In genomic region chr18:5424903-5425302, GRCh38 we compare ENCODE assay signal across 9 cellular contexts.
DNase-seq lines count a peak whose midpoint lies in the region; ATAC-seq and TF ChIP-seq lines count a peak whose summit lies in the region.
"Had no signal": no experiment of that assay in that cellular context is flagged by ENCODE, and none has a peak within 500 bp of the region (broad histone marks: within the 10 kb centered on the region; RNA-seq: fewer than 3 reads in every experiment).

No MANE protein-coding gene starts in this region.

- H3K27me3 ChIP-seq in SK-N-SH (ENCODE audit: insufficient read depth): no peaks in the 10 kb centered on the region; the same call in 1 of the 2 replicates

- no peak overlapping the region for H3K4me3 Mint-ChIP-seq in activated CD4-positive, alpha-beta T cell treated with anti-CD3 and anti-CD28 coated beads, Interleukin-2, amount 10 ng/mL, durations not matched to agents 24 days and 14 days
- H3K4me3 Mint-ChIP-seq: activated T-cell treated with anti-CD3 and anti-CD28 coated beads, Interleukin-2, amount 50 U/mL, for 72 hours had no signal

- H3K4me2 ChIP-seq in SK-N-SH: no peak overlapping the region

- no peaks in the 10 kb centered on the region for H3K4me1 ChIP-seq in SK-N-SH (ENCODE audit: control insufficient read depth in 1 of 2, insufficient read depth in 2 of 2, low read depth in 1 of 2, low read length in 1 of 2)

- H3K27ac ChIP-seq in SK-N-SH (ENCODE audit: low read depth in 2 of 2, low read length in 1 of 2): no peak overlapping the region

- no peak overlapping the region; a peak in 1 of 4 replicates for H3K4me3 ChIP-seq in SK-N-SH (ENCODE audit: low read depth in 2 of 2, low read length in 1 of 2)

- H3K36me3 ChIP-seq in SK-N-SH (replicated peaks in 1 of 2; ENCODE audit: control insufficient read depth in 1 of 2, insufficient read depth in 2 of 2, low read length in 1 of 2): no peaks in the 10 kb centered on the region

- H3K4me1 Mint-ChIP-seq in activated CD4-positive, alpha-beta T cell treated with anti-CD3 and anti-CD28 coated beads, Interleukin-2, amount 10 ng/mL, durations not matched to agents 24 days and 14 days: no peaks in the 10 kb centered on the region

- peak; percentile 63 for TF ChIP-seq CTCF in SK-N-SH (IDR thresholded peaks at IDR 0.05)

- ATAC-seq in HG03565 (IDR thresholded peaks at IDR 0.05; ENCODE audit: unreplicated experiment): peak; percentile 48
- no peak for ATAC-seq in GM18870 (IDR thresholded peaks at IDR 0.05; ENCODE audit: unreplicated experiment)
- no peak for ATAC-seq in GM19397 (IDR thresholded peaks at IDR 0.05; ENCODE audit: unreplicated experiment)
- ATAC-seq: activated T-cell treated with anti-CD3 and anti-CD28 coated beads, Interleukin-2, amount 50 U/mL, for 72 hours had no signal

- no peak overlapping the region for H2AFZ ChIP-seq in SK-N-SH (ENCODE audit: low read depth)

- POLR2A ChIA-PET in SK-N-SH (lab: Yijun Ruan, JAX): no interaction called here

- TF ChIP-seq EP300 in SK-N-SH (IDR thresholded peaks at IDR 0.05; ENCODE audit: borderline replicate concordance in 1 of 2, low read depth in 1 of 2, low read length in 1 of 2): no peak

- H3K9me2 ChIP-seq in SK-N-SH: no peaks in the 10 kb centered on the region

- no peaks in the 10 kb centered on the region for H3K9me3 ChIP-seq in SK-N-SH

- H3K9ac ChIP-seq in SK-N-SH: no peak overlapping the region

- H4K20me1 ChIP-seq in SK-N-SH (ENCODE audit: insufficient read depth): no peaks in the 10 kb centered on the region

- H3K27me3 Mint-ChIP-seq in activated CD4-positive, alpha-beta T cell treated with anti-CD3 and anti-CD28 coated beads, Interleukin-2, amount 10 ng/mL, durations not matched to agents 24 days and 14 days: peaks cover 3% of the 10 kb centered on the region

- no peak overlapping the region for H3K27ac Mint-ChIP-seq in activated CD4-positive, alpha-beta T cell treated with anti-CD3 and anti-CD28 coated beads, Interleukin-2, amount 10 ng/mL, durations not matched to agents 24 days and 14 days
- H3K27ac Mint-ChIP-seq: activated T-cell treated with anti-CD3 and anti-CD28 coated beads, Interleukin-2, amount 50 U/mL, for 72 hours had no signal

- 14% methylated on average over 4 of the region's 4 CpGs for WGBS in SK-N-SH (ENCODE audit: low lambda C conversion rate)

- peak; percentile 47 for TF ChIP-seq RAD21 in SK-N-SH (IDR thresholded peaks at IDR 0.05; ENCODE audit: low read length)

- no peaks in the 10 kb centered on the region for H3K36me3 Mint-ChIP-seq in activated CD4-positive, alpha-beta T cell treated with anti-CD3 and anti-CD28 coated beads, Interleukin-2, amount 10 ng/mL, durations not matched to agents 24 days and 14 days (ENCODE audit: low read depth)

- H3F3A ChIP-seq in SK-N-SH (replicated peaks; ENCODE audit: insufficient read depth): no peaks in the 10 kb centered on the region

- CTCF ChIA-PET in SK-N-SH (lab: Yijun Ruan, JAX): no interaction called here

- intact Hi-C loops in activated CD4-positive, alpha-beta T cell treated with anti-CD3 and anti-CD28 coated beads, Interleukin-2, amount 10 ng/mL, durations not matched to agents 24 days and 14 days (cut with micrococcal nuclease): no loop called here

- DNase-seq in activated CD4-positive, alpha-beta T cell treated with anti-CD3 and anti-CD28 coated beads, Interleukin-2, amount 10 ng/mL, durations not matched to agents 24 days and 14 days: peak; percentile 61
- DNase-seq in activated CD4-positive, alpha-beta T cell treated with anti-CD3 and anti-CD28 coated beads, Interleukin-2, amount 50 U/mL, for 1 hour: no peak
- DNase-seq in SK-N-SH: no peak
- peak; percentile 73 for DNase-seq in inferior parietal cortex (ENCODE audit: extremely low spot score)
- no peak for DNase-seq in COLO829 (ENCODE audit: low spot score)

- no peaks in the 10 kb centered on the region for H3K9me3 Mint-ChIP-seq in activated CD4-positive, alpha-beta T cell treated with anti-CD3 and anti-CD28 coated beads, Interleukin-2, amount 10 ng/mL, durations not matched to agents 24 days and 14 days
- H3K9me3 Mint-ChIP-seq: activated T-cell treated with anti-CD3 and anti-CD28 coated beads, Interleukin-2, amount 50 U/mL, for 72 hours had no signal

- no peaks in the 10 kb centered on the region for H3K79me2 ChIP-seq in SK-N-SH (ENCODE audit: insufficient read depth)

TF ChIP-seq in SK-N-SH, 30 proteins besides CTCF, POLR2A, EP300 and RAD21:
- TF ChIP-seq MXI1 (IDR thresholded peaks at IDR 0.05; ENCODE audit: low read depth, low read length) (no peak), SMC3 (IDR thresholded peaks at IDR 0.05; ENCODE audit: low read depth, low read length) (peak; percentile 19; the same call in 1 of the 2 replicates)

Comparison
In these comparisons a context has a peak if more than half of its experiments do, and no peak if none do; other contexts are left out.
1. DNase-seq: peak in activated CD4-positive, alpha-beta T cell treated with anti-CD3 and anti-CD28 coated beads, Interleukin-2, amount 10 ng/mL, durations not matched to agents 24 days and 14 days (single experiment) and inferior parietal cortex (single experiment); none in activated CD4-positive, alpha-beta T cell treated with anti-CD3 and anti-CD28 coated beads, Interleukin-2, amount 50 U/mL, for 1 hour (single experiment), SK-N-SH (single experiment) and COLO829 (single experiment).